Comparison of ENCODE assay signal across 9 cellular contexts in genomic region chr2:223674998-223675609, GRCh38.
A peak's percentile ranks its signal among the peaks of the same experiment; 100 is the strongest.
DNase-seq lines count a peak whose midpoint lies in the region; ATAC-seq, FAIRE-seq and TF ChIP-seq lines count a peak whose summit lies in the region.
"Had no signal": no experiment of that assay in that cellular context is flagged by ENCODE, and none has a peak within 500 bp of the region (broad histone marks: within the 10 kb centered on the region; RNA-seq: fewer than 3 reads in every experiment).

No MANE protein-coding gene starts in this region.

- H3K4me2 ChIP-seq in A549 = peak overlapping the region; percentile 29
- no peak overlapping the region for H3K4me2 ChIP-seq in SK-N-SH

- TF ChIP-seq RAD21 in A549 (conservative IDR thresholded peaks at IDR 0.05 in 1 of 2, IDR thresholded peaks at IDR 0.05 in 1 of 2) = peak; percentile 81 to 86
- peak; percentile 54 for TF ChIP-seq RAD21 in SK-N-SH (IDR thresholded peaks at IDR 0.05; ENCODE audit: low read length)

- TF ChIP-seq CTCF in A549 (IDR thresholded peaks at IDR 0.05) = peak; percentile 82
- peak; percentile 63 for TF ChIP-seq CTCF in SK-N-SH (IDR thresholded peaks at IDR 0.05)

- no peaks in the 10 kb centered on the region for H3K36me3 ChIP-seq in SK-N-SH (replicated peaks in 1 of 2; ENCODE audit: control insufficient read depth in 1 of 2, insufficient read depth in 2 of 2, low read length in 1 of 2)

- H3K79me2 ChIP-seq in SK-N-SH (ENCODE audit: insufficient read depth) = no peaks in the 10 kb centered on the region

- no peaks in the 10 kb centered on the region for H4K20me1 ChIP-seq in SK-N-SH (ENCODE audit: insufficient read depth)

- H3K27ac ChIP-seq in A549 (peak overlapping the region; percentile 41 to 79), SK-N-SH (ENCODE audit: low read depth in 2 of 2, low read length in 1 of 2) (no peak overlapping the region)

- no peak for FAIRE-seq in A549 (lab: Jason Lieb, UNC)

- H3K9me3 ChIP-seq in A549 = no peaks in the 10 kb centered on the region
- H3K9me3 ChIP-seq in SK-N-SH = no peaks in the 10 kb centered on the region

- H3K9me2 ChIP-seq in SK-N-SH = no peaks in the 10 kb centered on the region

- H3K4me1 ChIP-seq in A549 (peaks cover 21% of the 10 kb centered on the region), SK-N-SH (ENCODE audit: control insufficient read depth in 1 of 2, insufficient read depth in 2 of 2, low read depth in 1 of 2, low read length in 1 of 2) (no peaks in the 10 kb centered on the region)

- CTCF ChIA-PET in A549 (lab: Yijun Ruan, JAX) (interaction anchor here (0.7 to 4.5 kb wide), 16 partner anchors 11 to 296 kb away, joined by 3 to 30 read pairs (median 4); no protein-coding TSS in a partner anchor), SK-N-SH (lab: Yijun Ruan, JAX) (interaction anchor here (0.7 to 1.7 kb wide), 5 partner anchors 36 to 703 kb away, joined by 3 to 6 read pairs (median 4); no protein-coding TSS in a partner anchor)

- POLR2A ChIA-PET in A549 (lab: Yijun Ruan, JAX) (no interaction called here), SK-N-SH (lab: Yijun Ruan, JAX) (no interaction called here)

- DNase-seq in A549 (ENCODE audit: low read depth in 1 of 2, low spot score in 1 of 2) = peak; percentile 48 to 70
- DNase-seq in SK-N-SH = peak; percentile 29
- DNase-seq in hepatic stellate cell (ENCODE audit: low spot score) = peak; percentile 34
- DNase-seq in effector CD4-positive, alpha-beta T cell = no peak
- DNase-seq in NCI-H1694 treated with DMSO at 0.1 percent for 48 hours (lab: John Stamatoyannopoulos, UW) = no peak
- DNase-seq: activated T-cell treated with anti-CD3 and anti-CD28 coated beads, Interleukin-2, amount 50 U/mL, for 1 hour had no signal

- TF ChIP-seq POLR2A in A549 (IDR thresholded peaks at IDR 0.05; ENCODE audit: low read length) = no peak

- TF ChIP-seq EP300 in A549 (IDR thresholded peaks at IDR 0.05) (no peak), SK-N-SH (IDR thresholded peaks at IDR 0.05; ENCODE audit: borderline replicate concordance in 1 of 2, low read depth in 1 of 2, low read length in 1 of 2) (no peak)

- no peaks in the 10 kb centered on the region for H3K27me3 ChIP-seq in SK-N-SH (ENCODE audit: insufficient read depth)

- no peaks in the 10 kb centered on the region for H3F3A ChIP-seq in SK-N-SH (replicated peaks; ENCODE audit: insufficient read depth)

- H3K9ac ChIP-seq in SK-N-SH = no peak overlapping the region

- WGBS in A549 (ENCODE audit: missing lambda C conversion rate) = 32% methylated on average over 5 of the region's 5 CpGs
- 85% methylated on average over 5 of the region's 5 CpGs for WGBS in SK-N-SH (ENCODE audit: low lambda C conversion rate)

- H3K4me3 ChIP-seq in A549 (no peak overlapping the region), SK-N-SH (ENCODE audit: low read depth in 2 of 2, low read length in 1 of 2) (no peak overlapping the region)

- H2AFZ ChIP-seq in SK-N-SH (ENCODE audit: low read depth) = peak overlapping the region; percentile 18; the same call in 1 of the 2 replicates

- peak; percentile 92 to 99 for ATAC-seq in A549
- ATAC-seq in GM18867 (IDR thresholded peaks at IDR 0.05; ENCODE audit: unreplicated experiment) = peak; percentile 61
- ATAC-seq in GM19467 (IDR thresholded peaks at IDR 0.05; ENCODE audit: unreplicated experiment) = no peak
- no peak for ATAC-seq in HG02938 (IDR thresholded peaks at IDR 0.05; ENCODE audit: unreplicated experiment)

TF ChIP-seq in A549, 52 proteins besides CTCF, POLR2A, EP300 and RAD21 (continues in another document):
- no peak for TF ChIP-seq HMGXB4 (CRISPR knock-in tag; IDR thresholded peaks at IDR 0.05; ENCODE audit: borderline replicate concordance)
- TF ChIP-seq CBX8 (IDR thresholded peaks at IDR 0.05) = no peak
- no peak for TF ChIP-seq REST (IDR thresholded peaks at IDR 0.05)
- 0 out of 2 replicates have a peak, but pooled peaks have one; percentile 28 for TF ChIP-seq MAX (IDR thresholded peaks at IDR 0.05)

TF ChIP-seq in SK-N-SH, 30 proteins besides CTCF, POLR2A, EP300 and RAD21:
- TF ChIP-seq REST (IDR thresholded peaks at IDR 0.05; ENCODE audit: low read depth, low read length) = no peak
- no peak for TF ChIP-seq SIN3A (IDR thresholded peaks at IDR 0.05; ENCODE audit: borderline replicate concordance, low read depth, low read length)
- TF ChIP-seq SMC3 (IDR thresholded peaks at IDR 0.05; ENCODE audit: low read depth, low read length) = peak; percentile 53
- TF ChIP-seq TAF1 (IDR thresholded peaks at IDR 0.05; ENCODE audit: borderline replicate concordance, low read depth, low read length) = no peak
TF ChIP-seq in SK-N-SH: peak in this region for 1.

Comparison
In these comparisons a context has a peak if more than half of its experiments do, and no peak if none do; other contexts are left out.
1. ATAC-seq: peak in A549 (2 of 2) and GM18867 (single experiment); none in GM19467 (single experiment) and HG02938 (single experiment).
2. DNase-seq: peak in A549 (2 of 2), SK-N-SH (single experiment) and hepatic stellate cell (single experiment); none in effector CD4-positive, alpha-beta T cell (single experiment) and NCI-H1694 treated with DMSO at 0.1 percent for 48 hours (single experiment).
3. H3K27ac ChIP-seq: peak in A549 (2 of 2); none in SK-N-SH (0 of 2).
4. Of the 12 proteins assayed by ChIP-seq in both A549 and SK-N-SH: peak only in A549: MAX; only in SK-N-SH: none; in both: CTCF, RAD21 and SMC3; in neither: 8.